In genomic region chr15:60507596-60508424, GRCh38 we compare ENCODE assay signal across 1 cellular context.
A peak's percentile ranks its signal among the peaks of the same experiment; 100 is the strongest.
TF ChIP-seq lines count a peak whose summit lies in the region.

No MANE protein-coding gene starts in this region.

TF ChIP-seq in K562, 482 proteins besides CTCF, POLR2A, EP300 and RAD21 (continued from another document):
- no peak for TF ChIP-seq THAP12 (CRISPR knock-in tag; IDR thresholded peaks at IDR 0.05)
- TF ChIP-seq MEIS2 (IDR thresholded peaks at IDR 0.05; ENCODE audit: partially characterized antibody): peak; percentile 29
- 0 out of 2 replicates have a peak, but pooled peaks have one; percentile 47 for TF ChIP-seq RNF2 (IDR thresholded peaks at IDR 0.05)
- peak; percentile 37; the same call in 1 of the 2 replicates for TF ChIP-seq CREM (IDR thresholded peaks at IDR 0.05; ENCODE audit: low read depth)
- TF ChIP-seq MAZ (CRISPR knock-in tag; conservative IDR thresholded peaks at IDR 0.05 in 1 of 2, IDR thresholded peaks at IDR 0.05 in 1 of 2): 0 out of 4 replicates have a peak, but pooled peaks of 1 of the 2 experiments have one; percentile 22
- TF ChIP-seq CCNT2 (IDR thresholded peaks at IDR 0.05; ENCODE audit: borderline replicate concordance, extremely low read depth, insufficient read length, low read depth, low read length): no peak
- TF ChIP-seq TEAD4 (IDR thresholded peaks at IDR 0.05; ENCODE audit: low read length): peak; percentile 57
- TF ChIP-seq TEAD4 (CRISPR knock-in tag; IDR thresholded peaks at IDR 0.05; ENCODE audit: borderline replicate concordance): no peak
- peak; percentile 6 for TF ChIP-seq ZFP36 (IDR thresholded peaks at IDR 0.05; ENCODE audit: low read depth, low read length, partially characterized antibody)
- no peak for TF ChIP-seq HMBOX1 (IDR thresholded peaks at IDR 0.05)
- no peak for TF ChIP-seq KLF13 (tag; IDR thresholded peaks at IDR 0.05; ENCODE audit: borderline replicate concordance, low read depth)
- TF ChIP-seq HIVEP1 (CRISPR knock-in tag; IDR thresholded peaks at IDR 0.05): no peak
- no peak for TF ChIP-seq MTA2 (IDR thresholded peaks at IDR 0.05; ENCODE audit: low read depth)
- no peak for TF ChIP-seq YBX1 (IDR thresholded peaks at IDR 0.05)
- TF ChIP-seq CTCFL (IDR thresholded peaks at IDR 0.05; ENCODE audit: borderline replicate concordance, insufficient read depth, low read depth, low read length, poor library complexity, severe bottlenecking): peak; percentile 26
- no peak for TF ChIP-seq PURB (CRISPR knock-in tag; IDR thresholded peaks at IDR 0.05; ENCODE audit: low read depth)
- TF ChIP-seq ZBTB2 (IDR thresholded peaks at IDR 0.05): no peak
- no peak for TF ChIP-seq PHF8 (IDR thresholded peaks at IDR 0.05; ENCODE audit: borderline replicate concordance, low read length)
- peak in 1 of 2 experiments; percentile 68; a peak in 1 of 4 replicates for TF ChIP-seq TEAD1 (CRISPR knock-in tag; IDR thresholded peaks at IDR 0.05)
- no peak for TF ChIP-seq ZZZ3 (IDR thresholded peaks at IDR 0.05)
- peak; percentile 7; the same call in 1 of the 2 replicates for TF ChIP-seq USF2 (CRISPR knock-in tag; IDR thresholded peaks at IDR 0.05)
- no peak for TF ChIP-seq JUN (IDR thresholded peaks at IDR 0.05; ENCODE audit: borderline replicate concordance, low read depth, low read length)
- TF ChIP-seq JUN (CRISPR knock-in tag; IDR thresholded peaks at IDR 0.05; ENCODE audit: borderline replicate concordance): no peak
- TF ChIP-seq ZNF174 (CRISPR knock-in tag; IDR thresholded peaks at IDR 0.05): no peak
- TF ChIP-seq ZNF184 (CRISPR knock-in tag; IDR thresholded peaks at IDR 0.05): no peak
- peak; percentile 52 for TF ChIP-seq PKNOX1 (IDR thresholded peaks at IDR 0.05)
- TF ChIP-seq NONO (IDR thresholded peaks at IDR 0.05; ENCODE audit: low read depth in 2 of 2, low read length in 1 of 2): no peak
- TF ChIP-seq ZNF511 (CRISPR knock-in tag; IDR thresholded peaks at IDR 0.05): no peak
- TF ChIP-seq HDAC8 (tag; IDR thresholded peaks at IDR 0.05): no peak
